In genomic region chr17:44251062-44251461, GRCh38 we compare ENCODE assay signal across 23 cellular contexts. TPM values are rescaled to one million over a fixed set of nuclear protein-coding genes. Genes with fewer than 3 reads are reported as not detected.
"Had no signal": no experiment of that assay in that cellular context is flagged by ENCODE, and none has a peak within 500 bp of the region (broad histone marks: within the 10 kb centered on the region; RNA-seq: fewer than 3 reads in every experiment).

No MANE protein-coding gene starts in this region.

- H3K4me3 ChIP-seq: dorsolateral prefrontal cortex, heart left ventricle, mucosa of descending colon, suprapubic skin, thyroid gland, upper lobe of left lung, vagina had no signal

- H3K27ac ChIP-seq: dorsolateral prefrontal cortex, heart left ventricle, suprapubic skin, thyroid gland, upper lobe of left lung, vagina had no signal

- H3K9me3 ChIP-seq: heart left ventricle, mucosa of descending colon, suprapubic skin, thyroid gland, upper lobe of left lung, vagina had no signal

- H3K36me3 ChIP-seq: heart left ventricle, suprapubic skin, thyroid gland, upper lobe of left lung, vagina had no signal

- H3K27me3 Mint-ChIP-seq: naive thymus-derived CD8-positive, alpha-beta T cell had no signal

- H3K27me3 ChIP-seq: dorsolateral prefrontal cortex, heart left ventricle, suprapubic skin, thyroid gland, upper lobe of left lung, vagina had no signal

- DNase-seq: cortex of kidney; dorsolateral prefrontal cortex; effector CD8-positive, alpha-beta T cell; heart left ventricle; hypothalamus; islet precursor cell; mammary epithelial cell; mucosa of descending colon; naive thymus-derived CD8-positive, alpha-beta T cell; posterior cingulate gyrus; small intestine; stimulated activated CD4-positive, alpha-beta T cell treated with anti-CD3 and anti-CD28 coated beads, Interleukin-12 subunit alpha, Interleukin-12 subunit beta, amount 100 ng/mL, for 4 hours; stimulated activated naive CD4-positive, alpha-beta T cell treated with Interleukin-2 at 50 U/mL for 16 hours; thyroid gland had no signal

- H3K9me3 Mint-ChIP-seq: naive thymus-derived CD8-positive, alpha-beta T cell had no signal

- ATAC-seq: esophagus mucosa; heart left ventricle; left lobe of liver; mucosa of descending colon; naive thymus-derived CD8-positive, alpha-beta T cell had no signal

- H3K36me3 Mint-ChIP-seq: naive thymus-derived CD8-positive, alpha-beta T cell had no signal

RNA-seq across cellular contexts. Expression of gene SLC4A1, which starts 16.9 kb away (rescaled TPM):
- total RNA-seq: esophagus mucosa; fibroblast of lung; glomerular endothelial cell; mammary epithelial cell; mucosa of descending colon; naive thymus-derived CD8-positive, alpha-beta T cell; osteocyte; pulmonary artery endothelial cell; vagina had no signal
- polyA plus RNA-seq: fibroblast of lung; mammary epithelial cell; naive thymus-derived CD8-positive, alpha-beta T cell; small intestine had no signal

RNA-seq across cellular contexts. Expression of gene RUNDC3A, which starts 57.3 kb away (rescaled TPM):
- total RNA-seq: fibroblast of lung; left lobe of liver; naive thymus-derived CD8-positive, alpha-beta T cell had no signal
- polyA plus RNA-seq: fibroblast of lung; naive thymus-derived CD8-positive, alpha-beta T cell had no signal
